21 cellular contexts compared by ENCODE assay signal in the genomic region with DNA sequence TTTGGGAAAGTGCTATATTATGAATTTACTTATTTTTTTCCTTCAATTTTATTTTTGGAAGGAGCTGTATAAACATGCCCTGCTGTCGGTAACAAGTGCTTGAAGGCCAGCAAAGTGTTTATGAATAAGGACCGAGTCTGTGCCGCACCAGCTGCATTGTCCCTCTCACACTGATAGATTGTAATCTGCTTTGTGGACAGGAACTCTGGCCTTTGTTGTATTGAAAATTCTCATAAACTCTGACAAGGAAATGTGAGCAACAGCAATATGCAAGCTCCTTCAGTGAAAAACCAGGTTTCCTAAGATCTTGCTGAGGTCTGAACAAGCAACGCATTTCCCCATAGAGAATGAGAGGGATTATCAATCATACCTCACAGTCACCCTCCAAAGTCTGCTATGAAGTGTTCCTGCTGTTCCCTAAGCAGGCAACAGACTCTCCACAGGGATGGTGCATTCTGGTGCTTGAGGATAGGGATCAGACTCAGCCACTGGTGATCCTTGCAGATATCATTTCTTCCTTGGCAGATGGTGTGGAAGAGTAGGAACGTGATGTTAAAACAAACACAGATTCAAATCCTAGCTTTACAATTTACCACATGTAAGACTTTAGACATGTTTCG.
DNase-seq lines count a peak whose midpoint lies in the region; ATAC-seq, FAIRE-seq and TF ChIP-seq lines count a peak whose summit lies in the region.
"Had no signal": no experiment of that assay in that cellular context is flagged by ENCODE, and none has a peak within 500 bp of the region (broad histone marks: within the 10 kb centered on the region; RNA-seq: fewer than 3 reads in every experiment).

No MANE protein-coding gene starts in this region.

- no peak overlapping the region for H2AK9ac ChIP-seq in IMR-90 (replicated peaks; ENCODE audit: low read depth, low read length, poor library complexity)

- H3K36me3 ChIP-seq in IMR-90 (ENCODE audit: control insufficient read depth, insufficient read depth, low read length), result no peaks in the 10 kb centered on the region
- H3K36me3 ChIP-seq in H1 (ENCODE audit: control insufficient read depth in 2 of 4, insufficient read depth in 4 of 4, low read length in 3 of 4), result no peaks in the 10 kb centered on the region
- H3K36me3 ChIP-seq: esophagus squamous epithelium, stomach had no signal

- dilution Hi-C loops in IMR-90 (cut with HindIII; ENCODE audit: low sequenced_read_pairs, unreplicated experiment), result no loop called here

- H4K91ac ChIP-seq in IMR-90 (ENCODE audit: insufficient read depth, low read depth, low read length) (no peak overlapping the region), H1 (replicated peaks; ENCODE audit: insufficient read length, low read length) (no peak overlapping the region)

- no peak overlapping the region for H2BK12ac ChIP-seq in H1 (ENCODE audit: low read depth, low read length)

- H3K79me1 ChIP-seq in IMR-90 (ENCODE audit: low read depth in 1 of 2, low read length in 2 of 2) (no peaks in the 10 kb centered on the region), H1 (ENCODE audit: low read depth, low read length) (no peaks in the 10 kb centered on the region)

- no peaks in the 10 kb centered on the region for H3K9me3 ChIP-seq in IMR-90 (ENCODE audit: control insufficient read depth, insufficient read depth, low read length)
- H3K9me3 ChIP-seq in H1 (ENCODE audit: insufficient read depth in 2 of 2, low read depth in 1 of 2, low read length in 1 of 2), result 0 out of 4 replicates have a peak, but pooled peaks cover 0 to 2% of the 10 kb centered on the region in 2 experiments
- H3K9me3 ChIP-seq: esophagus squamous epithelium, stomach had no signal

- WGBS in IMR-90 (ENCODE audit: extremely low coverage in 2 of 2, insufficient read length in 1 of 2), 2 experiments, result no CpG with 5 or more reads among the region's 6 CpGs
- WGBS in H1 (ENCODE audit: extremely low coverage in 1 of 2, insufficient coverage in 1 of 2, insufficient read length in 1 of 2, insufficient replicate concordance in 2 of 2, low coverage in 1 of 2, low lambda C conversion rate in 2 of 2, missing lambda C conversion rate in 1 of 2), 2 experiments, result 82% methylated on average over 6 of the region's 6 CpGs; no CpG with 5 or more reads in 1 of the 2 experiments

- H2AK5ac ChIP-seq in IMR-90 (ENCODE audit: low read depth, low read length) (no peak overlapping the region), H1 (ENCODE audit: low read depth, low read length) (no peak overlapping the region)

- H2AFZ ChIP-seq in IMR-90 (replicated peaks; ENCODE audit: low read length, poor library complexity) (no peak overlapping the region), H1 (ENCODE audit: low read length) (peak overlapping the region; percentile 91)

- no peaks in the 10 kb centered on the region for H3K23me2 ChIP-seq in H1 (ENCODE audit: low read depth, low read length)

- no peaks in the 10 kb centered on the region for H3K9me1 ChIP-seq in IMR-90 (ENCODE audit: insufficient read depth, low read length)

- H3K9ac ChIP-seq in IMR-90 (ENCODE audit: low read depth, low read length), result no peak overlapping the region
- no peak overlapping the region for H3K9ac ChIP-seq in H1 (replicated peaks in 1 of 4; ENCODE audit: extremely low read depth in 1 of 4, low read depth in 3 of 4, low read length in 3 of 4)

- intact Hi-C loops in IMR-90 (cut with micrococcal nuclease), result no loop called here

- FAIRE-seq in H1 (lab: Jason Lieb, UNC) (no peak), GM12892 (lab: Jason Lieb, UNC) (no peak), HTR-8/SVneo (lab: Jason Lieb, UNC) (no peak)

- no peak overlapping the region for H3K4me3 ChIP-seq in IMR-90 (ENCODE audit: insufficient read depth, low read depth, low read length)
- no peak overlapping the region for H3K4me3 ChIP-seq in H1 (ENCODE audit: extremely low read depth in 1 of 4, insufficient read depth in 2 of 4, low read depth in 3 of 4, low read length in 4 of 4)
- H3K4me3 ChIP-seq: esophagus squamous epithelium, stomach had no signal

- DNase-seq in IMR-90 (peak; percentile 1), NCI-H524 treated with DMSO at 0.1 percent for 48 hours (lab: John Stamatoyannopoulos, UW) (peak; percentile 81), H1 (ENCODE audit: low read depth in 1 of 2, low spot score in 2 of 2) (no peak), midbrain (lab: John Stamatoyannopoulos, UW) (peak; percentile 13), GM12892 (ENCODE audit: insufficient read length) (no peak), HK-2 (ENCODE audit: unreplicated experiment) (no peak), HTR-8/SVneo (ENCODE audit: insufficient read length, low spot score) (no peak), UCSD-AML1 (lab: John Stamatoyannopoulos, UW; ENCODE audit: unreplicated experiment) (no peak)
- DNase-seq: activated naive CD4-positive, alpha-beta T cell treated with anti-CD3 and anti-CD28 coated beads for 36 hours; activated T-cell treated with anti-CD3 and anti-CD28 coated beads, Interleukin-2, amount 50 U/mL, for 48 hours; CD8-positive, alpha-beta T cell; central memory CD4-positive, alpha-beta T cell; DND-41; effector CD4-positive, alpha-beta T cell; esophagus squamous epithelium; H7; NCI-H1436; retina; stimulated activated CD4-positive, alpha-beta T cell treated with anti-CD3 and anti-CD28 coated beads, Interleukin-4, amount 100 ng/mL, for 24 hours; stomach; trophoblast cell had no signal

- H3K27ac ChIP-seq in IMR-90 (ENCODE audit: insufficient read depth, low read length) (no peak overlapping the region), H1 (ENCODE audit: low read depth, low read length) (no peak overlapping the region)
- H3K27ac ChIP-seq: esophagus squamous epithelium, stomach had no signal

- H4K20me1 ChIP-seq in IMR-90 (ENCODE audit: insufficient read depth, low read length) (no peaks in the 10 kb centered on the region), H1 (replicated peaks in 1 of 2; ENCODE audit: control insufficient read depth in 1 of 2, insufficient read depth in 2 of 2, low read length in 2 of 2) (no peaks in the 10 kb centered on the region)

- peak; percentile 21; the same call in 1 of the 2 replicates for ATAC-seq in IMR-90 (ENCODE audit: low read depth)
- ATAC-seq: CD8-positive, alpha-beta T cell had no signal

- H3K4me1 ChIP-seq in IMR-90 (ENCODE audit: control insufficient read depth, insufficient read depth, low read length) (no peaks in the 10 kb centered on the region; the same call in 1 of the 2 replicates), H1 (replicated peaks in 1 of 4; ENCODE audit: control insufficient read depth in 3 of 4, insufficient read depth in 4 of 4, low read length in 3 of 4) (no peaks in the 10 kb centered on the region)
- H3K4me1 ChIP-seq: esophagus squamous epithelium, stomach had no signal

- H3K18ac ChIP-seq in IMR-90 (ENCODE audit: low read depth, low read length) (no peak overlapping the region), H1 (ENCODE audit: extremely low read depth, low read length) (no peak overlapping the region)

- TF ChIP-seq EP300 in H1 (IDR thresholded peaks at IDR 0.05; ENCODE audit: borderline replicate concordance in 1 of 2, low read depth in 2 of 2, low read length in 2 of 2), result no peak

- no peak overlapping the region for H3K4ac ChIP-seq in IMR-90 (ENCODE audit: low read depth, low read length)
- H3K4ac ChIP-seq in H1 (replicated peaks; ENCODE audit: insufficient read length, low read depth, low read length), result no peak overlapping the region

- TF ChIP-seq CTCF in IMR-90 (conservative IDR thresholded peaks at IDR 0.05; ENCODE audit: low read depth, low read length) (no peak), H1 (IDR thresholded peaks at IDR 0.05; ENCODE audit: control extremely low read depth in 1 of 3, insufficient read depth in 1 of 3, low read depth in 1 of 3, low read length in 3 of 3) (no peak)

- H2BK20ac ChIP-seq in IMR-90 (ENCODE audit: low read depth, low read length) (no peak overlapping the region), H1 (ENCODE audit: low read length) (no peak overlapping the region)

- H4K5ac ChIP-seq in IMR-90 (ENCODE audit: low read depth, low read length) (no peak overlapping the region), H1 (ENCODE audit: insufficient read length, low read depth, low read length) (no peak overlapping the region)

- H3K56ac ChIP-seq in IMR-90 (ENCODE audit: extremely low read depth, insufficient read depth, low read length) (no peak overlapping the region), H1 (replicated peaks; ENCODE audit: insufficient read length, low read depth, low read length) (no peak overlapping the region)

- H4K8ac ChIP-seq in IMR-90 (ENCODE audit: low read depth in 2 of 2, low read length in 2 of 2), result no peak overlapping the region
- no peak overlapping the region for H4K8ac ChIP-seq in H1 (ENCODE audit: extremely low read depth, insufficient read depth, low read length)

- BruUV-seq in IMR-90 (replicated peaks; lab: Mats Ljungman, UMichigan), result no TSS peak

- POLR2A ChIA-PET in IMR-90 (lab: Charles Lee; ENCODE audit: unreplicated experiment) (no interaction called here), H1 (lab: Charles Lee; ENCODE audit: partially characterized antibody) (no interaction called here)

- H2BK15ac ChIP-seq in IMR-90 (ENCODE audit: low read depth, low read length), result no peak overlapping the region
- H2BK15ac ChIP-seq in H1 (ENCODE audit: low read length), result no peak overlapping the region

- H3K23ac ChIP-seq in IMR-90 (ENCODE audit: low read depth, low read length), result no peak overlapping the region
- H3K23ac ChIP-seq in H1 (ENCODE audit: insufficient read length), result no peak overlapping the region

- TF ChIP-seq RAD21 in IMR-90 (IDR thresholded peaks at IDR 0.05; ENCODE audit: low read length) (no peak), H1 (IDR thresholded peaks at IDR 0.05 in 1 of 2, conservative IDR thresholded peaks at IDR 0.05 in 1 of 2; ENCODE audit: low read depth in 2 of 2, low read length in 2 of 2) (no peak)

- CTCF ChIA-PET in IMR-90 (lab: Yijun Ruan, JAX) (no interaction called here), H1 (lab: Charles Lee; ENCODE audit: partially characterized antibody) (interaction anchor here (0.6 to 1.5 kb wide), 2 partner anchors 671 to 871 kb away, joined by 3 to 4 read pairs; no protein-coding TSS in a partner anchor)

- H3K27me3 ChIP-seq in IMR-90 (ENCODE audit: control insufficient read depth, insufficient read depth, low read length) (no peaks in the 10 kb centered on the region), H1 (replicated peaks in 1 of 4; ENCODE audit: control insufficient read depth in 3 of 4, extremely low read depth in 1 of 4, insufficient read depth in 3 of 4, low read length in 3 of 4) (no peaks in the 10 kb centered on the region)
- H3K27me3 ChIP-seq: esophagus squamous epithelium, stomach had no signal

- no peak for TF ChIP-seq POLR2A in IMR-90 (IDR thresholded peaks at IDR 0.05; ENCODE audit: low read depth, low read length)
- no peak for TF ChIP-seq POLR2A in H1 (IDR thresholded peaks at IDR 0.05; ENCODE audit: control extremely low read depth in 1 of 2, low read depth in 2 of 2, low read length in 2 of 2)
- no peak for TF ChIP-seq POLR2A in GM12892 (IDR thresholded peaks at IDR 0.05; ENCODE audit: low read depth, low read length)

- no peaks in the 10 kb centered on the region for H3K79me2 ChIP-seq in H1 (ENCODE audit: control insufficient read depth in 1 of 2, insufficient read depth in 2 of 2, low read length in 2 of 2)

- H3K4me2 ChIP-seq in IMR-90 (ENCODE audit: low read depth, low read length) (no peak overlapping the region), H1 (ENCODE audit: insufficient read depth in 1 of 2, low read depth in 2 of 2, low read length in 2 of 2) (no peak overlapping the region)

- no peak overlapping the region for H3K14ac ChIP-seq in IMR-90 (replicated peaks; ENCODE audit: low read depth, low read length)
- H3K14ac ChIP-seq in H1 (ENCODE audit: insufficient read length), result no peak overlapping the region

- H2BK120ac ChIP-seq in IMR-90 (ENCODE audit: low read depth, low read length) (no peak overlapping the region), H1 (replicated peaks; ENCODE audit: low read depth, low read length) (no peak overlapping the region)

- H2BK5ac ChIP-seq in IMR-90 (ENCODE audit: low read depth, low read length, poor library complexity, severe bottlenecking), result no peak overlapping the region
- no peak overlapping the region for H2BK5ac ChIP-seq in H1 (ENCODE audit: low read depth, low read length)

- in situ Hi-C loops in IMR-90 (cut with MboI; ENCODE audit: low sequenced_read_pairs), result no loop called here

Comparison
In these comparisons a context has a peak if more than half of its experiments do, and no peak if none do; other contexts are left out.
1. DNase-seq: peak in IMR-90 (single experiment), NCI-H524 treated with DMSO at 0.1 percent for 48 hours (single experiment) and midbrain (single experiment); none in H1 (0 of 2), GM12892 (single experiment), HK-2 (single experiment), HTR-8/SVneo (single experiment) and UCSD-AML1 (single experiment).